ENCODE assay signal across 15 cellular contexts in the genomic region with DNA sequence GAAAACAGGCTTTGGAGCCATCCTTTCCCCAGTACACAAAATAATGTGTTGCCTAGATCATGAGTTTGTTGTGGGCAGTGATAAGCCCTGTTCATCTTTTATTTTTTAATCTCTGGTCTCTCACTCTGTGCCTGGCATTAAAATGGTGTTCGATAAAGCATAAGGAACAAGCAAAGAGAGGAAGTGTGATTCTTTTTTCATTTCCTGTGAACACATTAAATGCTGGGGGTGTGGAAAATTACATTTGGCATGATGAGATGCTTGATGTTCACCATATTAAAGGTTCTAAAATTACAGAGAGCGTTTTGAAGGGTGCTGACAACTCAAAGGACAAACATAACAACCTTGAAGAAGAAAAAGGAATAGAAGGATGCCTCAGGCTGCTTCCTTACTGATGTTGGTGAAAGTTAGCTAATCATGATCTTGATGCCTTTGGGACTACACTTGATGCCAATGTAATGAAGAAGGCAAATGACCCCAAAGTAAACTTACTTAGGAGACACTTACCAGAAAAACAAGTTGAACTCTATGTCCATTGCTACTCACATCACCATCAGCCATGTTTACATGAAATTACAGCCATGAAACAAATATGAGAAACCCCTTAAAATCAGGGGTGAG. TPM values are rescaled to one million over a fixed set of nuclear protein-coding genes. Genes with fewer than 3 reads are reported as not detected.
A peak's percentile ranks its signal among the peaks of the same experiment; 100 is the strongest.
DNase-seq lines count a peak whose midpoint lies in the region; ATAC-seq and TF ChIP-seq lines count a peak whose summit lies in the region.
"Had no signal": no experiment of that assay in that cellular context is flagged by ENCODE, and none has a peak within 500 bp of the region (broad histone marks: within the 10 kb centered on the region; RNA-seq: fewer than 3 reads in every experiment).

No MANE protein-coding gene starts in this region.

- H3K9me2 ChIP-seq in GM23248 (ENCODE audit: insufficient read depth): no peaks in the 10 kb centered on the region

- H3K36me3 ChIP-seq in GM23248 (ENCODE audit: low read depth) (no peaks in the 10 kb centered on the region), OCI-LY3 (replicated peaks; ENCODE audit: low read depth, low read length) (no peaks in the 10 kb centered on the region), breast epithelium (no peaks in the 10 kb centered on the region)
- H3K36me3 ChIP-seq: BE2C, esophagus muscularis mucosa, sigmoid colon had no signal

- peaks cover 3% of the 10 kb centered on the region for H3K36me3 Mint-ChIP-seq in osteocyte (ENCODE audit: unreplicated experiment)
- no peaks in the 10 kb centered on the region for H3K36me3 Mint-ChIP-seq in activated naive CD8-positive, alpha-beta T cell treated with anti-CD3 and anti-CD28 coated beads, Interleukin-2, amount 50 U/mL, for 24 hours (ENCODE audit: low read depth)
- H3K36me3 Mint-ChIP-seq: activated CD8-positive, alpha-beta memory T cell treated with anti-CD3 and anti-CD28 coated beads, Interleukin-2, amount 10 ng/mL, durations not matched to agents 7 days and 5 days had no signal

- H3K27me3 ChIP-seq in GM23248 (replicated peaks; ENCODE audit: insufficient read depth): no peaks in the 10 kb centered on the region
- peaks cover 12% of the 10 kb centered on the region for H3K27me3 ChIP-seq in OCI-LY3 (ENCODE audit: low read depth, low read length)
- H3K27me3 ChIP-seq in breast epithelium: no peaks in the 10 kb centered on the region
- H3K27me3 ChIP-seq: BE2C, esophagus muscularis mucosa, sigmoid colon had no signal

- H3K4me3 ChIP-seq in GM23248 (0 out of 2 replicates have a peak overlapping the region, but pooled peaks have one; percentile 28), OCI-LY3 (ENCODE audit: low read length) (peak overlapping the region; percentile 48; the same call in 1 of the 2 replicates), breast epithelium (no peak overlapping the region)

- intact Hi-C loops in breast epithelium (cut with DNase I; ENCODE audit: low total_unique reads): loop anchor here (10.0 kb wide), 2 partner anchors 607 to 1327 kb away; no protein-coding TSS in a partner anchor

- H3F3A ChIP-seq in GM23248 (ENCODE audit: insufficient read depth): no peaks in the 10 kb centered on the region

- H3K27ac Mint-ChIP-seq in osteocyte (ENCODE audit: unreplicated experiment): peak overlapping the region; percentile 44
- no peak overlapping the region for H3K27ac Mint-ChIP-seq in activated naive CD8-positive, alpha-beta T cell treated with anti-CD3 and anti-CD28 coated beads, Interleukin-2, amount 50 U/mL, for 24 hours
- H3K27ac Mint-ChIP-seq: activated CD8-positive, alpha-beta memory T cell treated with anti-CD3 and anti-CD28 coated beads, Interleukin-2, amount 10 ng/mL, durations not matched to agents 7 days and 5 days had no signal

- H2AFZ ChIP-seq in GM23248: peak overlapping the region; percentile 69
- H2AFZ ChIP-seq in OCI-LY3 (ENCODE audit: low read depth, low read length): peak overlapping the region; percentile 54

- H3K9me3 Mint-ChIP-seq in osteocyte (ENCODE audit: unreplicated experiment): no peaks in the 10 kb centered on the region
- no peaks in the 10 kb centered on the region for H3K9me3 Mint-ChIP-seq in activated naive CD8-positive, alpha-beta T cell treated with anti-CD3 and anti-CD28 coated beads, Interleukin-2, amount 50 U/mL, for 24 hours

- H3K9ac ChIP-seq in GM23248 (no peak overlapping the region), OCI-LY3 (ENCODE audit: low read length) (no peak overlapping the region)

- H4K20me1 ChIP-seq in GM23248 (ENCODE audit: insufficient read depth) (no peaks in the 10 kb centered on the region), OCI-LY3 (ENCODE audit: insufficient read depth, low read length) (no peaks in the 10 kb centered on the region)

- no peak for TF ChIP-seq POLR2A in breast epithelium (IDR thresholded peaks at IDR 0.05)

- in situ Hi-C loops in GM23248 (cut with MboI): loop anchor here (5.0 to 25.0 kb wide), 3 partner anchors 349 to 599 kb away; a partner anchor contains a TSS

- 72 to 75% methylated on average over 2 of the region's 2 CpGs for WGBS in GM23248 (ENCODE audit: low coverage in 1 of 2, low lambda C conversion rate in 2 of 2, missing lambda C conversion rate in 2 of 2), 2 experiments

- H3K27me3 Mint-ChIP-seq in osteocyte (ENCODE audit: unreplicated experiment): no peaks in the 10 kb centered on the region
- H3K27me3 Mint-ChIP-seq in activated naive CD8-positive, alpha-beta T cell treated with anti-CD3 and anti-CD28 coated beads, Interleukin-2, amount 50 U/mL, for 24 hours: peaks cover 8% of the 10 kb centered on the region

- no peak for ATAC-seq in activated naive CD8-positive, alpha-beta T cell treated with anti-CD3 and anti-CD28 coated beads, Interleukin-2, amount 50 U/mL, for 24 hours

- H3K4me1 ChIP-seq in GM23248 (ENCODE audit: insufficient read depth) (peaks cover 9% of the 10 kb centered on the region; the same call in 1 of the 2 replicates), OCI-LY3 (ENCODE audit: low read length) (peaks cover 18% of the 10 kb centered on the region), breast epithelium (no peaks in the 10 kb centered on the region)
- H3K4me1 ChIP-seq: BE2C had no signal

- H3K4me3 Mint-ChIP-seq in osteocyte (ENCODE audit: unreplicated experiment): no peak overlapping the region
- no peak overlapping the region for H3K4me3 Mint-ChIP-seq in activated naive CD8-positive, alpha-beta T cell treated with anti-CD3 and anti-CD28 coated beads, Interleukin-2, amount 50 U/mL, for 24 hours
- H3K4me3 Mint-ChIP-seq: activated CD8-positive, alpha-beta memory T cell treated with anti-CD3 and anti-CD28 coated beads, Interleukin-2, amount 10 ng/mL, durations not matched to agents 7 days and 5 days had no signal

- TF ChIP-seq CTCF in OCI-LY3 (IDR thresholded peaks at IDR 0.05; ENCODE audit: low read depth, low read length): no peak
- no peak for TF ChIP-seq CTCF in osteocyte (IDR thresholded peaks at IDR 0.05)
- no peak for TF ChIP-seq CTCF in breast epithelium (IDR thresholded peaks at IDR 0.05)

- no peaks in the 10 kb centered on the region for H3K9me3 ChIP-seq in GM23248 (ENCODE audit: low read depth)
- H3K9me3 ChIP-seq in OCI-LY3 (ENCODE audit: insufficient read depth, low read length): no peaks in the 10 kb centered on the region
- H3K9me3 ChIP-seq in breast epithelium: no peaks in the 10 kb centered on the region
- H3K9me3 ChIP-seq: BE2C, esophagus muscularis mucosa, sigmoid colon had no signal

- H3K79me2 ChIP-seq in GM23248 (ENCODE audit: insufficient read depth) (no peaks in the 10 kb centered on the region), OCI-LY3 (ENCODE audit: low read length) (no peaks in the 10 kb centered on the region)

- DNase-seq in GM23248 (no peak), dermis blood vessel endothelial cell (peak; percentile 41), osteocyte (ENCODE audit: extremely low spot score, unreplicated experiment) (no peak), NCI-H187 (lab: John Stamatoyannopoulos, UW) (no peak), breast epithelium (ENCODE audit: low spot score in 2 of 2) (no peak)
- no peak for DNase-seq in activated naive CD8-positive, alpha-beta T cell treated with anti-CD3 and anti-CD28 coated beads, Interleukin-2, amount 50 U/mL, for 24 hours
- DNase-seq in activated CD4-positive, CD25-positive, alpha-beta regulatory T cell (lab: John Stamatoyannopoulos, UW): no peak
- DNase-seq: cortex of kidney had no signal

- H3K27ac ChIP-seq in GM23248: no peak overlapping the region
- no peak overlapping the region for H3K27ac ChIP-seq in OCI-LY3 (ENCODE audit: low read length)
- H3K27ac ChIP-seq in breast epithelium: no peak overlapping the region
- H3K27ac ChIP-seq: RWPE1, sigmoid colon had no signal

- H3K4me1 Mint-ChIP-seq in osteocyte (ENCODE audit: unreplicated experiment): peaks cover 61% of the 10 kb centered on the region
- peaks cover 10% of the 10 kb centered on the region for H3K4me1 Mint-ChIP-seq in activated naive CD8-positive, alpha-beta T cell treated with anti-CD3 and anti-CD28 coated beads, Interleukin-2, amount 50 U/mL, for 24 hours

- peak overlapping the region; percentile 55 for H3K4me2 ChIP-seq in GM23248 (ENCODE audit: unreplicated experiment)
- H3K4me2 ChIP-seq in OCI-LY3 (ENCODE audit: low read length): peak overlapping the region; percentile 53

RNA-seq across cellular contexts. Expression of a gene that starts 33.0 kb away (rescaled TPM):
- total RNA-seq in GM23248 (2014; rRNA removed; shearing (Covaris generic)): 0.25 TPM in 1 of 2 replicates, not detected in the other
- polyA plus RNA-seq in GM23248 (2016; fragmentation: Nextera tagmentation; extraction: Ambion mirVana): 0.13 TPM in 1 of 2 replicates, not detected in the other
- 0.05 TPM in 1 of 2 replicates, not detected in the other for total RNA-seq in dermis blood vessel endothelial cell
- 46.8 and 51.2 TPM in 2 replicates for total RNA-seq in osteocyte
- total RNA-seq in breast epithelium: under 1 TPM in 1 of 3 donors, not detected in 2; 0.32 TPM
- total RNA-seq: activated CD8-positive, alpha-beta memory T cell treated with anti-CD3 and anti-CD28 coated beads, Interleukin-2, amount 10 ng/mL, durations not matched to agents 7 days and 5 days; mesenteric fat pad had no signal

Comparison
In these comparisons a context has a peak if more than half of its experiments do, and no peak if none do; other contexts are left out.
1. H3K4me3 ChIP-seq: peak in GM23248 (single experiment) and OCI-LY3 (single experiment); none in breast epithelium (0 of 3).
2. RNA of a gene that starts 33.0 kb away (total RNA-seq): 46.8 to 51.2 TPM in osteocyte; 0.25 TPM in GM23248, 0.05 TPM in dermis blood vessel endothelial cell and 0.32 TPM in breast epithelium; every median in the first group is over 10 times any median in the second.